2 cellular contexts compared by ENCODE assay signal in genomic region chr6:14759976-14760672, GRCh38.
TF ChIP-seq lines count a peak whose summit lies in the region.

No MANE protein-coding gene starts in this region.

TF ChIP-seq in liver, 16 proteins besides CTCF, POLR2A, EP300 and RAD21 (continued from another document):
- TF ChIP-seq ZBTB33 (IDR thresholded peaks at IDR 0.05) (peak; percentile 39), EGR1 (IDR thresholded peaks at IDR 0.05; ENCODE audit: low read depth in 2 of 2) (no peak), TAF1 (conservative IDR thresholded peaks at IDR 0.05) (no peak), NR2F2 (IDR thresholded peaks at IDR 0.05) (no peak), HNF4G (IDR thresholded peaks at IDR 0.05) (peak; percentile 20), SP1 (IDR thresholded peaks at IDR 0.05) (peak; percentile 29), JUND (IDR thresholded peaks at IDR 0.05) (no peak), HNF4A (conservative IDR thresholded peaks at IDR 0.05) (peak; percentile 54 to 67), FOXA1 (IDR thresholded peaks at IDR 0.05) (no peak), YY1 (IDR thresholded peaks at IDR 0.05) (peak; percentile 67), RXRA (IDR thresholded peaks at IDR 0.05) (peak; percentile 68 to 76), GABPA (IDR thresholded peaks at IDR 0.05 in 1 of 2, conservative IDR thresholded peaks at IDR 0.05 in 1 of 2) (no peak)
- TF ChIP-seq, protein P1, sequence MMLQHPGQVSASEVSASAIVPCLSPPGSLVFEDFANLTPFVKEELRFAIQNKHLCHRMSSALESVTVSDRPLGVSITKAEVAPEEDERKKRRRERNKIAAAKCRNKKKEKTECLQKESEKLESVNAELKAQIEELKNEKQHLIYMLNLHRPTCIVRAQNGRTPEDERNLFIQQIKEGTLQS (IDR thresholded peaks at IDR 0.05), result no peak
- TF ChIP-seq, protein P2, sequence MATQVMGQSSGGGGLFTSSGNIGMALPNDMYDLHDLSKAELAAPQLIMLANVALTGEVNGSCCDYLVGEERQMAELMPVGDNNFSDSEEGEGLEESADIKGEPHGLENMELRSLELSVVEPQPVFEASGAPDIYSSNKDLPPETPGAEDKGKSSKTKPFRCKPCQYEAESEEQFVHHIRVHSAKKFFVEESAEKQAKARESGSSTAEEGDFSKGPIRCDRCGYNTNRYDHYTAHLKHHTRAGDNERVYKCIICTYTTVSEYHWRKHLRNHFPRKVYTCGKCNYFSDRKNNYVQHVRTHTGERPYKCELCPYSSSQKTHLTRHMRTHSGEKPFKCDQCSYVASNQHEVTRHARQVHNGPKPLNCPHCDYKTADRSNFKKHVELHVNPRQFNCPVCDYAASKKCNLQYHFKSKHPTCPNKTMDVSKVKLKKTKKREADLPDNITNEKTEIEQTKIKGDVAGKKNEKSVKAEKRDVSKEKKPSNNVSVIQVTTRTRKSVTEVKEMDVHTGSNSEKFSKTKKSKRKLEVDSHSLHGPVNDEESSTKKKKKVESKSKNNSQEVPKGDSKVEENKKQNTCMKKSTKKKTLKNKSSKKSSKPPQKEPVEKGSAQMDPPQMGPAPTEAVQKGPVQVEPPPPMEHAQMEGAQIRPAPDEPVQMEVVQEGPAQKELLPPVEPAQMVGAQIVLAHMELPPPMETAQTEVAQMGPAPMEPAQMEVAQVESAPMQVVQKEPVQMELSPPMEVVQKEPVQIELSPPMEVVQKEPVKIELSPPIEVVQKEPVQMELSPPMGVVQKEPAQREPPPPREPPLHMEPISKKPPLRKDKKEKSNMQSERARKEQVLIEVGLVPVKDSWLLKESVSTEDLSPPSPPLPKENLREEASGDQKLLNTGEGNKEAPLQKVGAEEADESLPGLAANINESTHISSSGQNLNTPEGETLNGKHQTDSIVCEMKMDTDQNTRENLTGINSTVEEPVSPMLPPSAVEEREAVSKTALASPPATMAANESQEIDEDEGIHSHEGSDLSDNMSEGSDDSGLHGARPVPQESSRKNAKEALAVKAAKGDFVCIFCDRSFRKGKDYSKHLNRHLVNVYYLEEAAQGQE (IDR thresholded peaks at IDR 0.05), result no peak
- TF ChIP-seq, protein P3, sequence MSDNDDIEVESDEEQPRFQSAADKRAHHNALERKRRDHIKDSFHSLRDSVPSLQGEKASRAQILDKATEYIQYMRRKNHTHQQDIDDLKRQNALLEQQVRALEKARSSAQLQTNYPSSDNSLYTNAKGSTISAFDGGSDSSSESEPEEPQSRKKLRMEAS (IDR thresholded peaks at IDR 0.05), result no peak
TF ChIP-seq in liver: peak in this region for 6.

TF ChIP-seq in HepG2, 621 proteins besides CTCF, POLR2A, EP300 and RAD21 (continued from another document):
- TF ChIP-seq, protein P4, sequence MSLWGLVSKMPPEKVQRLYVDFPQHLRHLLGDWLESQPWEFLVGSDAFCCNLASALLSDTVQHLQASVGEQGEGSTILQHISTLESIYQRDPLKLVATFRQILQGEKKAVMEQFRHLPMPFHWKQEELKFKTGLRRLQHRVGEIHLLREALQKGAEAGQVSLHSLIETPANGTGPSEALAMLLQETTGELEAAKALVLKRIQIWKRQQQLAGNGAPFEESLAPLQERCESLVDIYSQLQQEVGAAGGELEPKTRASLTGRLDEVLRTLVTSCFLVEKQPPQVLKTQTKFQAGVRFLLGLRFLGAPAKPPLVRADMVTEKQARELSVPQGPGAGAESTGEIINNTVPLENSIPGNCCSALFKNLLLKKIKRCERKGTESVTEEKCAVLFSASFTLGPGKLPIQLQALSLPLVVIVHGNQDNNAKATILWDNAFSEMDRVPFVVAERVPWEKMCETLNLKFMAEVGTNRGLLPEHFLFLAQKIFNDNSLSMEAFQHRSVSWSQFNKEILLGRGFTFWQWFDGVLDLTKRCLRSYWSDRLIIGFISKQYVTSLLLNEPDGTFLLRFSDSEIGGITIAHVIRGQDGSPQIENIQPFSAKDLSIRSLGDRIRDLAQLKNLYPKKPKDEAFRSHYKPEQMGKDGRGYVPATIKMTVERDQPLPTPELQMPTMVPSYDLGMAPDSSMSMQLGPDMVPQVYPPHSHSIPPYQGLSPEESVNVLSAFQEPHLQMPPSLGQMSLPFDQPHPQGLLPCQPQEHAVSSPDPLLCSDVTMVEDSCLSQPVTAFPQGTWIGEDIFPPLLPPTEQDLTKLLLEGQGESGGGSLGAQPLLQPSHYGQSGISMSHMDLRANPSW (CRISPR knock-in tag; IDR thresholded peaks at IDR 0.05; ENCODE audit: borderline replicate concordance), result no peak
- TF ChIP-seq MXD1 (CRISPR knock-in tag; IDR thresholded peaks at IDR 0.05), result no peak
- TF ChIP-seq TCF12 (IDR thresholded peaks at IDR 0.05), result no peak
- no peak for TF ChIP-seq TCF12 (CRISPR knock-in tag; IDR thresholded peaks at IDR 0.05)
- no peak for TF ChIP-seq ZNF138 (CRISPR knock-in tag; IDR thresholded peaks at IDR 0.05; ENCODE audit: low read depth)
- no peak for TF ChIP-seq HMG20B (CRISPR knock-in tag; conservative IDR thresholded peaks at IDR 0.05)
- no peak for TF ChIP-seq EHMT2 (IDR thresholded peaks at IDR 0.05; ENCODE audit: borderline replicate concordance, low read depth, low read length)
- TF ChIP-seq ZNF558 (CRISPR knock-in tag; IDR thresholded peaks at IDR 0.05; ENCODE audit: borderline replicate concordance), result no peak
- no peak for TF ChIP-seq GTF3A (CRISPR knock-in tag; conservative IDR thresholded peaks at IDR 0.05)
- no peak for TF ChIP-seq ZNF776 (CRISPR knock-in tag; IDR thresholded peaks at IDR 0.05)
- no peak for TF ChIP-seq KMT2A (CRISPR knock-in tag; IDR thresholded peaks at IDR 0.05)
- TF ChIP-seq ZNF784 (CRISPR knock-in tag; IDR thresholded peaks at IDR 0.05; ENCODE audit: borderline replicate concordance), result no peak
- TF ChIP-seq HOXD1 (CRISPR knock-in tag; IDR thresholded peaks at IDR 0.05), result no peak
TF ChIP-seq in HepG2: peak in this region for 0.
